In the genomic region with DNA sequence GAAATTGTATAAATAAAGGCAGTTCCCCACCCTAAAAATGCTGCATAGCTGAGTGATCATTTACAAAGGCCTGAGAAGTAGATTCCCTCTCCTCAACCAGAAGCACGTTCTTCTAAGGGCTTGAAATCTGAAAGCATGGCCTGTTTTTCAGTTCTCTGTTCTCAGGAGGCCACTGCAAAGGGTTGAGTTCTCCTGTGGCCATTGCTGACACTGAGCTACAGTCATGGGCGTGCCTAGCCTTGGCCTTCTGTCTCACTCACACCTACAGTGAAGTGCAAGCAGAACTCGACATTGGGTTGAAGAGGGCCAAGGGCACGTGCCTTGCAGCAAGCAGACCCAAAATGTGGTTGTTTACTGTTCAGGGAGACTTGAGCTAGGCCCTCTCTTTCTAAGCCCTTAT, we compare ENCODE assay signal across 22 cellular contexts.
"Had no signal": no experiment of that assay in that cellular context is flagged by ENCODE, and none has a peak within 500 bp of the region (broad histone marks: within the 10 kb centered on the region; RNA-seq: fewer than 3 reads in every experiment).

No MANE protein-coding gene starts in this region.

- H3K36me3 ChIP-seq: brain microvascular endothelial cell, colonic mucosa, tibial nerve, vagina had no signal

- DNase-seq: activated CD4-positive, alpha-beta T cell treated with anti-CD3 and anti-CD28 coated beads, Interleukin-2, amount 10 ng/mL, durations not matched to agents 7 days and 5 days; activated CD4-positive, CD25-positive, alpha-beta regulatory T cell; activated CD8-positive, alpha-beta T cell treated with anti-CD3 and anti-CD28 coated beads, Interleukin-2, amount 10 ng/mL, durations not matched to agents 7 days and 5 days; activated naive CD4-positive, alpha-beta T cell treated with anti-CD3 and anti-CD28 coated beads, Interleukin-2, amount 10 ng/mL, durations not matched to agents 7 days and 5 days; activated naive CD8-positive, alpha-beta T cell treated with anti-CD3 and anti-CD28 coated beads, Interleukin-2, amount 50 U/mL, for 24 hours; activated T-cell treated with anti-CD3 and anti-CD28 coated beads, Interleukin-2, amount 50 U/mL, for 24 hours; aorta; brain microvascular endothelial cell; colonic mucosa; foreskin melanocyte; glutamatergic neuron; hippocampal formation; occipital lobe; stimulated activated CD4-positive, alpha-beta T cell treated with anti-CD3 and anti-CD28 coated beads, Interleukin-12 subunit alpha, Interleukin-12 subunit beta, amount 100 ng/mL, for 4 hours; stimulated activated CD4-positive, alpha-beta T cell treated with anti-CD3 and anti-CD28 coated beads, Interleukin-2, amount 100 ng/mL, for 24 hours; stimulated activated naive CD8-positive, alpha-beta T cell treated with anti-CD3 and anti-CD28 coated beads, Interleukin-15, Interleukin-2, amounts not matched to agents 100 U/mL and 50 U/mL, for 24 hours; T1000 had no signal

- H3K27ac ChIP-seq: brain microvascular endothelial cell, colonic mucosa, tibial nerve, vagina had no signal

- H3K27ac Mint-ChIP-seq: activated CD4-positive, alpha-beta T cell treated with anti-CD3 and anti-CD28 coated beads, Interleukin-2, amount 10 ng/mL, durations not matched to agents 7 days and 5 days; activated CD8-positive, alpha-beta T cell treated with anti-CD3 and anti-CD28 coated beads, Interleukin-2, amount 10 ng/mL, durations not matched to agents 7 days and 5 days; activated naive CD4-positive, alpha-beta T cell treated with anti-CD3 and anti-CD28 coated beads, Interleukin-2, amount 10 ng/mL, durations not matched to agents 7 days and 5 days; activated naive CD8-positive, alpha-beta T cell treated with anti-CD3 and anti-CD28 coated beads, Interleukin-2, amount 50 U/mL, for 24 hours; activated T-cell treated with anti-CD3 and anti-CD28 coated beads, Interleukin-2, amount 50 U/mL, for 24 hours; progenitor cell of endocrine pancreas had no signal

- H3K36me3 Mint-ChIP-seq: activated naive CD4-positive, alpha-beta T cell treated with anti-CD3 and anti-CD28 coated beads, Interleukin-2, amount 10 ng/mL, durations not matched to agents 7 days and 5 days had no signal

- H3K4me3 ChIP-seq: colonic mucosa, tibial nerve, vagina had no signal

- H3K9me3 ChIP-seq: colonic mucosa, vagina had no signal

- H3K4me1 ChIP-seq: colonic mucosa, tibial nerve, vagina had no signal

- ATAC-seq: activated CD8-positive, alpha-beta T cell treated with anti-CD3 and anti-CD28 coated beads, Interleukin-2, amount 10 ng/mL, durations not matched to agents 7 days and 5 days; activated naive CD8-positive, alpha-beta T cell treated with anti-CD3 and anti-CD28 coated beads, Interleukin-2, amount 50 U/mL, for 24 hours; stimulated activated naive CD8-positive, alpha-beta T cell treated with anti-CD3 and anti-CD28 coated beads, Interleukin-15, Interleukin-2, amounts not matched to agents 100 U/mL and 50 U/mL, for 24 hours had no signal

- FAIRE-seq: islet of Langerhans had no signal

- H3K4me3 Mint-ChIP-seq: activated CD4-positive, alpha-beta T cell treated with anti-CD3 and anti-CD28 coated beads, Interleukin-2, amount 10 ng/mL, durations not matched to agents 7 days and 5 days; activated CD8-positive, alpha-beta T cell treated with anti-CD3 and anti-CD28 coated beads, Interleukin-2, amount 10 ng/mL, durations not matched to agents 7 days and 5 days; activated naive CD4-positive, alpha-beta T cell treated with anti-CD3 and anti-CD28 coated beads, Interleukin-2, amount 10 ng/mL, durations not matched to agents 7 days and 5 days; activated naive CD8-positive, alpha-beta T cell treated with anti-CD3 and anti-CD28 coated beads, Interleukin-2, amount 50 U/mL, for 24 hours; activated T-cell treated with anti-CD3 and anti-CD28 coated beads, Interleukin-2, amount 50 U/mL, for 24 hours; central memory CD8-positive, alpha-beta T cell had no signal

- H3K4me1 Mint-ChIP-seq: activated CD4-positive, alpha-beta T cell treated with anti-CD3 and anti-CD28 coated beads, Interleukin-2, amount 10 ng/mL, durations not matched to agents 7 days and 5 days; activated naive CD4-positive, alpha-beta T cell treated with anti-CD3 and anti-CD28 coated beads, Interleukin-2, amount 10 ng/mL, durations not matched to agents 7 days and 5 days; activated naive CD8-positive, alpha-beta T cell treated with anti-CD3 and anti-CD28 coated beads, Interleukin-2, amount 50 U/mL, for 24 hours; central memory CD8-positive, alpha-beta T cell had no signal

- H3K9me3 Mint-ChIP-seq: activated CD4-positive, alpha-beta T cell treated with anti-CD3 and anti-CD28 coated beads, Interleukin-2, amount 10 ng/mL, durations not matched to agents 7 days and 5 days; activated naive CD4-positive, alpha-beta T cell treated with anti-CD3 and anti-CD28 coated beads, Interleukin-2, amount 10 ng/mL, durations not matched to agents 7 days and 5 days had no signal

- H3K27me3 ChIP-seq: brain microvascular endothelial cell, colonic mucosa, tibial nerve, vagina had no signal

- H3K27me3 Mint-ChIP-seq: activated CD4-positive, alpha-beta T cell treated with anti-CD3 and anti-CD28 coated beads, Interleukin-2, amount 10 ng/mL, durations not matched to agents 7 days and 5 days; activated naive CD8-positive, alpha-beta T cell treated with anti-CD3 and anti-CD28 coated beads, Interleukin-2, amount 50 U/mL, for 24 hours; activated T-cell treated with anti-CD3 and anti-CD28 coated beads, Interleukin-2, amount 50 U/mL, for 24 hours; central memory CD8-positive, alpha-beta T cell; progenitor cell of endocrine pancreas had no signal
